ENCODE assay signal across 11 cellular contexts in the genomic region with DNA sequence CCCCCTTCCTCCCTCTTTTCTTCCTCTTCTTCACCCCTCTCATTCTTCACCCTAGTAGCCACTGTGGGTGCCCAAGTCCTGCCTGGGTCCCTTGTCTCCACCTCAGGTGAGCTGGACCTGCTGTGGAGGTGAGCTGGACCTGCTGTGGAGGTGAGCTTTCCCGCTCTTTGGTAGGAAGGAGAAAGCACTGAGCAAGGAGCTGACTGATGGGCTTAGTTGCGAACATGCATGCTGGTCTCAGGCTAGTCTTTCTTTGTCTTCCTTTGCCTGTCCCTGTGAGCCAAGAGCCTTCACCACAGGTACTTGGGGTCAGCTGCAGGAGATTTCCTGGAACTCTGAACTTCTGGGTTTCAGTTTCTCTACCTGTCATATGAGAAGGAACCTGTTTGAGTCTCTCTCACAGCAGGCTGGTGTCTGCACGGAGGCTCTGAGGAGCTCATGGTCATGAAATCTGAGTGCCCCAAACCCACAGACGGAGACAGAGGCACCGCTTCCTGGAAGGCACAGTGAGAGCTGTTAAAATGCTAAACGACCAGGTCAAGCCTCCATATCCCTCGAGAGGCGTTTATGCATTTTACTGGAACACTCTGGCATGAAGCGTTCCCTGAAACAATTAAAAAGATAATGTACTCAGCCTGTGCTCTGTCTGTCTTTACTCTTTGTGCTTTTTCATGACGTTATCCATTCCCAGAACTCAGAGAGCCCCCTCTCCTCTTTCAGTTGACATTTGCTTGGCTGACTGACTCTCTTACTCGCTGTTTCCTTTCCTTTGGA.
A peak's percentile ranks its signal among the peaks of the same experiment; 100 is the strongest.
DNase-seq lines count a peak whose midpoint lies in the region; ATAC-seq and TF ChIP-seq lines count a peak whose summit lies in the region.
"Had no signal": no experiment of that assay in that cellular context is flagged by ENCODE, and none has a peak within 500 bp of the region (broad histone marks: within the 10 kb centered on the region; RNA-seq: fewer than 3 reads in every experiment).

No MANE protein-coding gene starts in this region.

- POLR2A ChIA-PET in activated naive CD8-positive, alpha-beta T cell treated with anti-CD3 and anti-CD28 coated beads, Interleukin-2, amount 10 ng/mL, durations not matched to agents 7 days and 5 days (lab: Charles Lee): interaction anchor here (0.6 to 2.7 kb wide), 6 partner anchors 10 to 266 kb away, joined by 3 to 26 read pairs (median 4); a partner anchor contains a TSS

- TF ChIP-seq CTCF in sigmoid colon (IDR thresholded peaks at IDR 0.05) (no peak), tibial artery (IDR thresholded peaks at IDR 0.05) (no peak)

- 34 to 72% methylated on average over 11 of the region's 11 CpGs for WGBS in sigmoid colon, 2 donors

- H3K4me3 ChIP-seq in sigmoid colon (no peak overlapping the region), tibial artery (no peak overlapping the region)
- H3K4me3 ChIP-seq: body of pancreas had no signal

- H3K9me3 Mint-ChIP-seq in activated naive CD8-positive, alpha-beta T cell treated with anti-CD3 and anti-CD28 coated beads, Interleukin-2, amount 10 ng/mL, durations not matched to agents 7 days and 5 days: peaks cover 3% of the 10 kb centered on the region

- H3K4me1 Mint-ChIP-seq in activated naive CD8-positive, alpha-beta T cell treated with anti-CD3 and anti-CD28 coated beads, Interleukin-2, amount 10 ng/mL, durations not matched to agents 7 days and 5 days: peaks cover 70% of the 10 kb centered on the region

- ATAC-seq in GM18909 (IDR thresholded peaks at IDR 0.05; ENCODE audit: poor library complexity, unreplicated experiment) (peak; percentile 78), HG03442 (IDR thresholded peaks at IDR 0.05; ENCODE audit: unreplicated experiment) (no peak), left colon (no peak)
- ATAC-seq in activated naive CD8-positive, alpha-beta T cell treated with anti-CD3 and anti-CD28 coated beads, Interleukin-2, amount 10 ng/mL, durations not matched to agents 7 days and 5 days (ENCODE audit: low read depth): peak; percentile 97
- ATAC-seq: body of pancreas had no signal

- H3K4me3 Mint-ChIP-seq in activated naive CD8-positive, alpha-beta T cell treated with anti-CD3 and anti-CD28 coated beads, Interleukin-2, amount 10 ng/mL, durations not matched to agents 7 days and 5 days: peak overlapping the region; percentile 72

- H3K36me3 ChIP-seq in sigmoid colon (no peaks in the 10 kb centered on the region), tibial artery (no peaks in the 10 kb centered on the region)

- TF ChIP-seq POLR2A in sigmoid colon (IDR thresholded peaks at IDR 0.05): no peak

- peak; percentile 60 for DNase-seq in NCI-H2029 (lab: John Stamatoyannopoulos, UW)
- DNase-seq in activated naive CD8-positive, alpha-beta T cell treated with anti-CD3 and anti-CD28 coated beads, Interleukin-2, amount 10 ng/mL, durations not matched to agents 7 days and 5 days: peak; percentile 59
- DNase-seq in sigmoid colon: no peak
- DNase-seq in EL: no peak
- DNase-seq in tibial artery: no peak
- DNase-seq in left colon: no peak
- DNase-seq: body of pancreas, HCEC 1CT, SW 1271 had no signal

- no peaks in the 10 kb centered on the region for H3K27me3 Mint-ChIP-seq in activated naive CD8-positive, alpha-beta T cell treated with anti-CD3 and anti-CD28 coated beads, Interleukin-2, amount 10 ng/mL, durations not matched to agents 7 days and 5 days

- peak overlapping the region; percentile 96 for H3K27ac Mint-ChIP-seq in activated naive CD8-positive, alpha-beta T cell treated with anti-CD3 and anti-CD28 coated beads, Interleukin-2, amount 10 ng/mL, durations not matched to agents 7 days and 5 days

- H3K36me3 Mint-ChIP-seq in activated naive CD8-positive, alpha-beta T cell treated with anti-CD3 and anti-CD28 coated beads, Interleukin-2, amount 10 ng/mL, durations not matched to agents 7 days and 5 days: peaks cover 17% of the 10 kb centered on the region

- intact Hi-C loops in sigmoid colon (cut with DNase I): loop anchor here (5.0 to 10.0 kb wide), 3 partner anchors 97 to 422 kb away; no protein-coding TSS in a partner anchor
- intact Hi-C loops in tibial artery (cut with DNase I; ENCODE audit: low total_unique reads): no loop called here
- intact Hi-C loops in left colon (cut with DNase I, micrococcal nuclease): no loop called here

- peak in 2 of 4 donors; percentile 73 to 82 for TF ChIP-seq EP300 in sigmoid colon (IDR thresholded peaks at IDR 0.05)

- H3K9me3 ChIP-seq in sigmoid colon: no peaks in the 10 kb centered on the region
- no peaks in the 10 kb centered on the region for H3K9me3 ChIP-seq in tibial artery
- H3K9me3 ChIP-seq: body of pancreas had no signal

- no peaks in the 10 kb centered on the region for H3K27me3 ChIP-seq in sigmoid colon
- no peaks in the 10 kb centered on the region for H3K27me3 ChIP-seq in tibial artery
- H3K27me3 ChIP-seq: body of pancreas had no signal

- H3K27ac ChIP-seq in sigmoid colon (peak overlapping the region in 3 of 4 donors; percentile 15 to 83 (median 47)), tibial artery (no peak overlapping the region)
- H3K27ac ChIP-seq: body of pancreas had no signal

- H3K4me1 ChIP-seq in sigmoid colon: peaks cover 0 to 54% (median 45%) of the 10 kb centered on the region in 4 donors
- H3K4me1 ChIP-seq in tibial artery: no peaks in the 10 kb centered on the region

Comparison
In these comparisons a context has a peak if more than half of its experiments do, and no peak if none do; other contexts are left out.
1. ATAC-seq: peak in GM18909 (single experiment) and activated naive CD8-positive, alpha-beta T cell treated with anti-CD3 and anti-CD28 coated beads, Interleukin-2, amount 10 ng/mL, durations not matched to agents 7 days and 5 days (single experiment); none in HG03442 (single experiment) and left colon (single experiment).
2. DNase-seq: peak in NCI-H2029 (single experiment) and activated naive CD8-positive, alpha-beta T cell treated with anti-CD3 and anti-CD28 coated beads, Interleukin-2, amount 10 ng/mL, durations not matched to agents 7 days and 5 days (single experiment); none in sigmoid colon (single experiment), EL (single experiment), tibial artery (0 of 2) and left colon (0 of 2).
3. H3K27ac ChIP-seq: peak in sigmoid colon (3 of 4); none in tibial artery (0 of 2).